19 cellular contexts compared by ENCODE assay signal in the genomic region with DNA sequence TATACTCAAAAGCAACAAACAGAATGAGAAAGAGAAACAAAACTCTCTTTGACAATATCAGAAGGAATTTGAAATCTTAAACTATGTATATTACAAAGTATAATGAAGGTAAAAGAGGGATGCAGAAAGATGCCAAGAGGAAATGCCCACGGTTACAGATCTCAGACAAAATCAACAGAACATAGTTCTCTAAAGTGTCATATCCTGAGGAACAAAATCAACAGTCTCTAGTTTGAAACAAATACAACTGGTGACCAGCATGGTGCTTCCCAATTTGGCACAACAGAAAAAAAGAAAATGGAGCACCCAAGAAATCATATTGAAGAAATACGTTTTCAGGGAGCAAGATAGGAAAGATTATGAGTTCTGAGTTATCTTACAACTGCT.
DNase-seq lines count a peak whose midpoint lies in the region; ATAC-seq, FAIRE-seq and TF ChIP-seq lines count a peak whose summit lies in the region.
"Had no signal": no experiment of that assay in that cellular context is flagged by ENCODE, and none has a peak within 500 bp of the region (broad histone marks: within the 10 kb centered on the region; RNA-seq: fewer than 3 reads in every experiment).

No MANE protein-coding gene starts in this region.

- no peaks in the 10 kb centered on the region for H3K9me1 ChIP-seq in keratinocyte (ENCODE audit: control insufficient read depth, extremely low read depth, insufficient read depth, low read length)

- intact Hi-C loops in left colon (cut with DNase I, micrococcal nuclease), result no loop called here

- no peaks in the 10 kb centered on the region for H3K27me3 ChIP-seq in keratinocyte (ENCODE audit: control insufficient read depth, extremely low read depth, insufficient read depth, low read length)
- H3K27me3 ChIP-seq: BLaER1 treated with 17β-estradiol and CSF1 and Interleukin-3, amounts not matched to agents 10 nM and 100 nM; body of pancreas; Peyer's patch had no signal

- peaks cover 9% of the 10 kb centered on the region for H3K9me3 Mint-ChIP-seq in activated CD4-positive, alpha-beta T cell treated with anti-CD3 and anti-CD28 coated beads, Interleukin-2, amount 10 ng/mL, durations not matched to agents 7 days and 5 days
- H3K9me3 Mint-ChIP-seq: endodermal cell had no signal

- no peak overlapping the region for H3K4me2 ChIP-seq in keratinocyte (ENCODE audit: control insufficient read depth, extremely low read depth, insufficient read depth, low read depth, low read length)
- H3K4me2 ChIP-seq: BLaER1 treated with 17β-estradiol and CSF1 and Interleukin-3, amounts not matched to agents 10 nM and 100 nM had no signal

- no peaks in the 10 kb centered on the region for H4K20me1 ChIP-seq in keratinocyte (ENCODE audit: control insufficient read depth, extremely low read depth, insufficient read depth, low read length)
- H4K20me1 ChIP-seq: BLaER1 treated with 17β-estradiol and CSF1 and Interleukin-3, amounts not matched to agents 10 nM and 100 nM had no signal

- peaks cover 4% of the 10 kb centered on the region for H3K36me3 Mint-ChIP-seq in activated CD4-positive, alpha-beta T cell treated with anti-CD3 and anti-CD28 coated beads, Interleukin-2, amount 10 ng/mL, durations not matched to agents 7 days and 5 days (ENCODE audit: low read depth)

- DNase-seq in NCI-H226 (peak; percentile 21), keratinocyte (ENCODE audit: low read depth, low spot score) (no peak), SHP77 treated with DMSO at 0.1 percent for 48 hours (lab: John Stamatoyannopoulos, UW) (no peak), left colon (no peak)
- no peak for DNase-seq in activated CD4-positive, alpha-beta T cell treated with anti-CD3 and anti-CD28 coated beads, Interleukin-2, amount 10 ng/mL, durations not matched to agents 7 days and 5 days
- no peak for DNase-seq in stimulated activated naive CD8-positive, alpha-beta T cell treated with anti-CD3 and anti-CD28 coated beads, Interleukin-15, Interleukin-2, amounts not matched to agents 100 U/mL and 50 U/mL, for 24 hours
- DNase-seq: body of pancreas, endodermal cell, head of caudate nucleus, naive B cell, NCI-H1092 treated with DMSO at 0.1 percent for 48 hours, NCI-H446, Peyer's patch, right cardiac atrium had no signal

- CTCF ChIA-PET in activated CD4-positive, alpha-beta T cell treated with anti-CD3 and anti-CD28 coated beads, Interleukin-2, amount 10 ng/mL, durations not matched to agents 7 days and 5 days (lab: Charles Lee), result no interaction called here

- H3K4me1 Mint-ChIP-seq in activated CD4-positive, alpha-beta T cell treated with anti-CD3 and anti-CD28 coated beads, Interleukin-2, amount 10 ng/mL, durations not matched to agents 7 days and 5 days, result no peaks in the 10 kb centered on the region
- H3K4me1 Mint-ChIP-seq: endodermal cell, naive B cell had no signal

- H3K9ac ChIP-seq in keratinocyte (ENCODE audit: control insufficient read depth, extremely low read depth, insufficient read depth, low read length), result no peak overlapping the region
- H3K9ac ChIP-seq: BLaER1 treated with 17β-estradiol and CSF1 and Interleukin-3, amounts not matched to agents 10 nM and 100 nM had no signal

- H3K4me1 ChIP-seq in keratinocyte (ENCODE audit: control insufficient read depth, extremely low read depth, insufficient read depth, low read length), result peaks cover 5% of the 10 kb centered on the region
- H3K4me1 ChIP-seq: BLaER1 treated with 17β-estradiol and CSF1 and Interleukin-3, amounts not matched to agents 10 nM and 100 nM; body of pancreas; Peyer's patch had no signal

- no peak overlapping the region for H3K4me3 ChIP-seq in keratinocyte (ENCODE audit: control insufficient read depth in 2 of 3, extremely low read depth in 1 of 3, insufficient read depth in 2 of 3, low read depth in 1 of 3, low read length in 3 of 3)
- H3K4me3 ChIP-seq: BLaER1 treated with 17β-estradiol and CSF1 and Interleukin-3, amounts not matched to agents 10 nM and 100 nM; body of pancreas; Peyer's patch had no signal

- POLR2A ChIA-PET in activated CD4-positive, alpha-beta T cell treated with anti-CD3 and anti-CD28 coated beads, Interleukin-2, amount 10 ng/mL, durations not matched to agents 7 days and 5 days (lab: Charles Lee), result no interaction called here

- no peak overlapping the region for H3K27ac ChIP-seq in keratinocyte (ENCODE audit: control insufficient read depth, insufficient read depth, low read length)
- H3K27ac ChIP-seq: BLaER1 treated with 17β-estradiol and CSF1 and Interleukin-3, amounts not matched to agents 10 nM and 100 nM; body of pancreas; Peyer's patch had no signal

- no peaks in the 10 kb centered on the region for H3K79me2 ChIP-seq in keratinocyte (ENCODE audit: control insufficient read depth, insufficient read depth, low read length)

- H3K27ac Mint-ChIP-seq in activated CD4-positive, alpha-beta T cell treated with anti-CD3 and anti-CD28 coated beads, Interleukin-2, amount 10 ng/mL, durations not matched to agents 7 days and 5 days, result no peak overlapping the region
- H3K27ac Mint-ChIP-seq: naive B cell; T-helper 2 cell treated with Interferon-gamma antibody and Interleukin-4, amounts not matched to agents 5 μg/mL and 100 μg/mL, for 36 hours had no signal

- H3K9me3 ChIP-seq in keratinocyte (ENCODE audit: control insufficient read depth, low read depth, low read length), result no peaks in the 10 kb centered on the region
- H3K9me3 ChIP-seq: body of pancreas, Peyer's patch had no signal

- dilution Hi-C loops in keratinocyte (cut with MboI; ENCODE audit: extremely low pct_ligation_motif_present, low sequenced_read_pairs), result no loop called here

- no peaks in the 10 kb centered on the region for H3K36me3 ChIP-seq in keratinocyte (ENCODE audit: control insufficient read depth in 2 of 2, extremely low read depth in 1 of 2, insufficient read depth in 2 of 2, low read length in 2 of 2)
- H3K36me3 ChIP-seq: Peyer's patch had no signal

- no peak for TF ChIP-seq CTCF in keratinocyte (optimal IDR thresholded peaks at IDR 0.05 in 1 of 3, IDR thresholded peaks at IDR 0.05 in 1 of 3, conservative IDR thresholded peaks at IDR 0.05 in 1 of 3; ENCODE audit: extremely low read depth in 1 of 3, insufficient read depth in 2 of 3, low read length in 3 of 3)

- peak; percentile 20 for ATAC-seq in GM18907 (IDR thresholded peaks at IDR 0.05; ENCODE audit: unreplicated experiment)
- ATAC-seq in HG02678 (IDR thresholded peaks at IDR 0.05; ENCODE audit: unreplicated experiment), result peak; percentile 19
- no peak for ATAC-seq in stimulated activated naive CD8-positive, alpha-beta T cell treated with anti-CD3 and anti-CD28 coated beads, Interleukin-15, Interleukin-2, amounts not matched to agents 100 U/mL and 50 U/mL, for 24 hours
- no peak for ATAC-seq in left colon
- ATAC-seq: body of pancreas, right cardiac atrium had no signal

- no peak overlapping the region for H3K4me3 Mint-ChIP-seq in activated CD4-positive, alpha-beta T cell treated with anti-CD3 and anti-CD28 coated beads, Interleukin-2, amount 10 ng/mL, durations not matched to agents 7 days and 5 days
- H3K4me3 Mint-ChIP-seq: endodermal cell; naive B cell; T-helper 2 cell treated with Interferon-gamma antibody and Interleukin-4, amounts not matched to agents 5 μg/mL and 100 μg/mL, for 36 hours had no signal

- FAIRE-seq in keratinocyte (lab: Jason Lieb, UNC), result peak; percentile 39
- FAIRE-seq: G401.6 had no signal

- H3K27me3 Mint-ChIP-seq in activated CD4-positive, alpha-beta T cell treated with anti-CD3 and anti-CD28 coated beads, Interleukin-2, amount 10 ng/mL, durations not matched to agents 7 days and 5 days, result no peaks in the 10 kb centered on the region
- H3K27me3 Mint-ChIP-seq: naive B cell had no signal

- peak overlapping the region; percentile 30 for H2AFZ ChIP-seq in keratinocyte (ENCODE audit: control insufficient read depth, low read length)

Comparison
In these comparisons a context has a peak if more than half of its experiments do, and no peak if none do; other contexts are left out.
1. ATAC-seq: peak in GM18907 (single experiment) and HG02678 (single experiment); none in stimulated activated naive CD8-positive, alpha-beta T cell treated with anti-CD3 and anti-CD28 coated beads, Interleukin-15, Interleukin-2, amounts not matched to agents 100 U/mL and 50 U/mL, for 24 hours (single experiment) and left colon (single experiment).